In the genomic region with DNA sequence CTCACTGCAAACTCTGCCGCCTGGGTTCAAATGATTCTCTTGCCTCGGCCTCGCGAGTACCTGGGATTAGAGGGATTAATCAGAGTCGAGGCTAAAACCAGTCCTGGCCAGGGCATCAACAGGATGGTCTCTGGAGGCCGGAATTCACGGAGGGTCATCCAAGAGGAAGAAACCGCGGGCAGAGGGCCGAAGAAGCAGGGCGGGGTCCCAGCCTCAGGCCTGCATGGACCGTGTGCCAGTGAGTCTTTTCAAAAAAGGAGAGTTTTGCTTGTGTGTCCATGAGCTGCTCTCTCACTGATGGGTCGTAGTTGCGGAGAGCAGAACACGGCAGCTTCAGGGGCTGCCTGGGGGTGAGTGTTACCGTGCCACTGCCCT, we compare ENCODE assay signal across 26 cellular contexts.
"Had no signal": no experiment of that assay in that cellular context is flagged by ENCODE, and none has a peak within 500 bp of the region (broad histone marks: within the 10 kb centered on the region; RNA-seq: fewer than 3 reads in every experiment).

No MANE protein-coding gene starts in this region.

- H3K4me3 Mint-ChIP-seq: nephron; neural crest cell; stimulated activated naive B cell treated with anti-CD40 and anti-IgM and Interleukin-4, amounts not matched to agents 10 μg/mL and 1 μg/mL and 100 μg/mL, for 72 hours had no signal

- H3K4me1 Mint-ChIP-seq: nephron, neural crest cell had no signal

- DNase-seq: islet precursor cell; left ventricle myocardium inferior; naive thymus-derived CD8-positive, alpha-beta T cell; occipital lobe; ovary; stimulated activated CD4-positive, alpha-beta T cell treated with anti-CD3 and anti-CD28 coated beads, Interleukin-12 subunit alpha, Interleukin-12 subunit beta, amount 100 ng/mL, for 4 hours; stimulated activated CD4-positive, alpha-beta T cell treated with anti-CD3 and anti-CD28 coated beads, Interleukin-15, amount 100 ng/mL, for 24 hours; stimulated activated CD4-positive, alpha-beta T cell treated with anti-CD3 and anti-CD28 coated beads, Interleukin-2, amount 100 ng/mL, for 24 hours; stimulated activated CD4-positive, alpha-beta T cell treated with anti-CD3 and anti-CD28 coated beads, Interleukin-4, amount 100 ng/mL, for 1 hour; stimulated activated naive B cell treated with anti-CD40 and anti-IgM and Interleukin-4, amounts not matched to agents 10 μg/mL and 1 μg/mL and 100 μg/mL, for 72 hours; stimulated activated naive CD8-positive, alpha-beta T cell treated with anti-CD3 and anti-CD28 coated beads, Interleukin-15, Interleukin-2, amounts not matched to agents 100 U/mL and 50 U/mL, for 24 hours; stomach; testis; thyroid gland; transverse colon had no signal

- H3K27me3 ChIP-seq: hepatocyte, ovary, right atrium auricular region, right lobe of liver, testis, thyroid gland, transverse colon, upper lobe of left lung, vagina had no signal

- H3K27ac ChIP-seq: hepatocyte, left ventricle myocardium inferior, neutrophil, ovary, right atrium auricular region, right lobe of liver, stomach, testis, thyroid gland, transverse colon, upper lobe of left lung, vagina had no signal

- H3K27me3 Mint-ChIP-seq: progenitor cell of endocrine pancreas had no signal

- H3K36me3 Mint-ChIP-seq: naive thymus-derived CD8-positive, alpha-beta T cell; stimulated activated naive B cell treated with anti-CD40 and anti-IgM and Interleukin-4, amounts not matched to agents 10 μg/mL and 1 μg/mL and 100 μg/mL, for 72 hours had no signal

- H3K9me3 ChIP-seq: left ventricle myocardium inferior, neutrophil, ovary, right atrium auricular region, right lobe of liver, stomach, testis, thyroid gland, transverse colon, upper lobe of left lung, vagina had no signal

- H3K36me3 ChIP-seq: left ventricle myocardium inferior, neutrophil, ovary, right atrium auricular region, right lobe of liver, stomach, thyroid gland, transverse colon, upper lobe of left lung, vagina had no signal

- H3K9me3 Mint-ChIP-seq: naive thymus-derived CD8-positive, alpha-beta T cell; neural crest cell; stimulated activated naive B cell treated with anti-CD40 and anti-IgM and Interleukin-4, amounts not matched to agents 10 μg/mL and 1 μg/mL and 100 μg/mL, for 72 hours had no signal

- H3K4me1 ChIP-seq: testis, thyroid gland, transverse colon had no signal

- H3K4me3 ChIP-seq: hepatocyte, left ventricle myocardium inferior, lung, ovary, right atrium auricular region, right lobe of liver, smooth muscle cell, stomach, testis, thyroid gland, transverse colon, upper lobe of left lung, vagina had no signal

- ATAC-seq: naive thymus-derived CD8-positive, alpha-beta T cell; right lobe of liver; stimulated activated naive B cell treated with anti-CD40 and anti-IgM and Interleukin-4, amounts not matched to agents 10 μg/mL and 1 μg/mL and 100 μg/mL, for 72 hours; stimulated activated naive CD8-positive, alpha-beta T cell treated with anti-CD3 and anti-CD28 coated beads, Interleukin-15, Interleukin-2, amounts not matched to agents 100 U/mL and 50 U/mL, for 24 hours had no signal

- H3K27ac Mint-ChIP-seq: naive thymus-derived CD8-positive, alpha-beta T cell; nephron; progenitor cell of endocrine pancreas; stimulated activated naive B cell treated with anti-CD40 and anti-IgM and Interleukin-4, amounts not matched to agents 10 μg/mL and 1 μg/mL and 100 μg/mL, for 72 hours had no signal
